24 cellular contexts compared by ENCODE assay signal in genomic region chr2:201242562-201243277, GRCh38. TPM values are rescaled to one million over a fixed set of nuclear protein-coding genes. Genes with fewer than 3 reads are reported as not detected.
DNase-seq lines count a peak whose midpoint lies in the region; ATAC-seq and TF ChIP-seq lines count a peak whose summit lies in the region.
"Had no signal": no experiment of that assay in that cellular context is flagged by ENCODE, and none has a peak within 500 bp of the region (broad histone marks: within the 10 kb centered on the region; RNA-seq: fewer than 3 reads in every experiment).

No MANE protein-coding gene starts in this region.

- H3K9me3 ChIP-seq in CD4-positive, alpha-beta memory T cell (ENCODE audit: control insufficient read depth in 1 of 2, low read length in 2 of 2): no peaks in the 10 kb centered on the region
- no peaks in the 10 kb centered on the region for H3K9me3 ChIP-seq in neutrophil
- H3K9me3 ChIP-seq in gastrocnemius medialis: no peaks in the 10 kb centered on the region
- H3K9me3 ChIP-seq: esophagus squamous epithelium, gastroesophageal sphincter, left lung, ovary had no signal

- H3K27me3 Mint-ChIP-seq in activated T-cell treated with anti-CD3 and anti-CD28 coated beads, Interleukin-2, amount 50 U/mL, for 4 hours (ENCODE audit: low read depth): no peaks in the 10 kb centered on the region
- no peaks in the 10 kb centered on the region for H3K27me3 Mint-ChIP-seq in CD4-positive, alpha-beta memory T cell
- no peaks in the 10 kb centered on the region for H3K27me3 Mint-ChIP-seq in T-cell
- H3K27me3 Mint-ChIP-seq: activated CD4-positive, alpha-beta T cell treated with anti-CD3 and anti-CD28 coated beads, Interleukin-2, amount 10 ng/mL, durations not matched to agents 24 days and 14 days; natural killer cell treated with Interleukin-12 subunit alpha and Interleukin-12 subunit beta and Interleukin-15 and Interleukin-18, amount 100 ng/mL, for 72 hours had no signal

- in situ Hi-C loops in gastrocnemius medialis (cut with MboI; ENCODE audit: low sequenced_read_pairs in 4 of 4): loop anchor here in 2 of 4 donors (5.0 to 25.0 kb wide), 2 partner anchors 120 kb away; partner anchors contain the start of gene FLACC1 (in 1 of the 2)

- no peak for TF ChIP-seq CTCF in neutrophil (IDR thresholded peaks at IDR 0.05)
- TF ChIP-seq CTCF in gastrocnemius medialis (IDR thresholded peaks at IDR 0.05 in 4 of 5, conservative IDR thresholded peaks at IDR 0.05 in 1 of 5): no peak

- H3K36me3 ChIP-seq in CD4-positive, alpha-beta memory T cell (ENCODE audit: insufficient read depth, low read length): peaks cover 5% of the 10 kb centered on the region
- H3K36me3 ChIP-seq in neutrophil (no peaks in the 10 kb centered on the region), gastrocnemius medialis (no peaks in the 10 kb centered on the region)
- H3K36me3 ChIP-seq: gastroesophageal sphincter, left lung, ovary had no signal

- H3K27ac ChIP-seq in CD4-positive, alpha-beta memory T cell (ENCODE audit: low read depth, low read length): no peak overlapping the region
- peak overlapping the region; percentile 69 for H3K27ac ChIP-seq in neutrophil
- no peak overlapping the region for H3K27ac ChIP-seq in gastrocnemius medialis
- H3K27ac ChIP-seq: esophagus squamous epithelium, gastroesophageal sphincter, left lung, ovary had no signal

- CTCF ChIA-PET in CD4-positive, alpha-beta memory T cell (lab: Charles Lee; ENCODE audit: partially characterized antibody): interaction anchor here (0.6 to 1.8 kb wide), 8 partner anchors 9 to 562 kb away, joined by 3 to 11 read pairs (median 3); no protein-coding TSS in a partner anchor
- CTCF ChIA-PET in T-cell (lab: Charles Lee): interaction anchor here (0.6 to 1.6 kb wide), 7 partner anchors 10 to 1303 kb away, joined by 3 to 7 read pairs (median 3); partner anchors contain the start of genes ALS2 (in 1 of the 2), CASP10 (in 1 of the 2) and CASP8 (in 1 of the 2)

- H3K9me3 Mint-ChIP-seq in activated T-cell treated with anti-CD3 and anti-CD28 coated beads, Interleukin-2, amount 50 U/mL, for 4 hours: peaks cover 18% of the 10 kb centered on the region
- peaks cover 0 to 4% (median 0%) of the 10 kb centered on the region in 8 donors for H3K9me3 Mint-ChIP-seq in CD4-positive, alpha-beta memory T cell
- H3K9me3 Mint-ChIP-seq in T-cell: peaks cover 0 to 13% (median 0%) of the 10 kb centered on the region in 3 donors
- H3K9me3 Mint-ChIP-seq: activated CD4-positive, alpha-beta T cell treated with anti-CD3 and anti-CD28 coated beads, Interleukin-2, amount 10 ng/mL, durations not matched to agents 24 days and 14 days; natural killer cell treated with Interleukin-12 subunit alpha and Interleukin-12 subunit beta and Interleukin-15 and Interleukin-18, amount 100 ng/mL, for 72 hours had no signal

- POLR2A ChIA-PET in CD4-positive, alpha-beta memory T cell (lab: Charles Lee; ENCODE audit: partially characterized antibody): interaction anchor here (1.1 to 1.7 kb wide), 4 partner anchors 11 to 121 kb away, joined by 3 to 16 read pairs (median 6); partner anchors contain the start of gene CASP8
- POLR2A ChIA-PET in T-cell (lab: Charles Lee): interaction anchor here (0.6 to 0.9 kb wide), 3 partner anchors 17 to 23 kb away, joined by 3 to 4 read pairs (median 3); partner anchors contain the start of gene CASP8 (in 1 of the 2)

- H3K4me1 Mint-ChIP-seq in activated T-cell treated with anti-CD3 and anti-CD28 coated beads, Interleukin-2, amount 50 U/mL, for 4 hours (ENCODE audit: low read depth): peaks cover 69% of the 10 kb centered on the region
- peaks cover 36 to 73% (median 54%) of the 10 kb centered on the region in 4 donors for H3K4me1 Mint-ChIP-seq in CD4-positive, alpha-beta memory T cell
- H3K4me1 Mint-ChIP-seq in T-cell: peaks cover 67 to 80% (median 69%) of the 10 kb centered on the region in 3 donors

- intact Hi-C loops in CD4-positive, alpha-beta memory T cell (cut with micrococcal nuclease): no loop called here
- intact Hi-C loops in gastrocnemius medialis (cut with DNase I; ENCODE audit: low total_unique reads): no loop called here

- peaks cover 35% of the 10 kb centered on the region for H3K36me3 Mint-ChIP-seq in activated T-cell treated with anti-CD3 and anti-CD28 coated beads, Interleukin-2, amount 50 U/mL, for 4 hours (ENCODE audit: insufficient read depth)
- peaks cover 36 to 44% of the 10 kb centered on the region in 2 donors for H3K36me3 Mint-ChIP-seq in CD4-positive, alpha-beta memory T cell
- peaks cover 45% of the 10 kb centered on the region for H3K36me3 Mint-ChIP-seq in T-cell

- TF ChIP-seq POLR2A in gastrocnemius medialis (IDR thresholded peaks at IDR 0.05): no peak

- no peak overlapping the region for H3K4me3 ChIP-seq in CD4-positive, alpha-beta memory T cell (ENCODE audit: low read length in 2 of 2)
- H3K4me3 ChIP-seq in neutrophil (ENCODE audit: low read depth in 1 of 2, low read length in 1 of 2): peak overlapping the region in 1 of 2 experiments; percentile 2
- no peak overlapping the region for H3K4me3 ChIP-seq in gastrocnemius medialis
- H3K4me3 ChIP-seq: esophagus squamous epithelium, gastroesophageal sphincter, left lung, ovary had no signal

- DNase-seq in activated T-cell treated with anti-CD3 and anti-CD28 coated beads, Interleukin-2, amount 50 U/mL, for 4 hours: no peak
- DNase-seq in activated T-cell treated with anti-CD3 and anti-CD28 coated beads for 4 hours: no peak
- DNase-seq in CD4-positive, alpha-beta memory T cell: no peak
- peak in 1 of 34 experiments; percentile 8 for DNase-seq in T-cell
- DNase-seq in DMS114 treated with DMSO at 0.1 percent for 48 hours (lab: John Stamatoyannopoulos, UW; ENCODE audit: unreplicated experiment): no peak
- no peak for DNase-seq in gastrocnemius medialis
- DNase-seq: activated CD4-positive, alpha-beta T cell treated with anti-CD3 and anti-CD28 coated beads, Interleukin-2, amount 10 ng/mL, durations not matched to agents 24 days and 14 days; activated CD8-positive, alpha-beta memory T cell treated with anti-CD3 and anti-CD28 coated beads, Interleukin-2, amount 50 U/mL, for 48 hours; activated gamma-delta T cell treated with Interleukin-2 at 50 U/mL for 16 hours; amygdala; COR-L47; DMS79 treated with DMSO at 0.1 percent for 48 hours; esophagus squamous epithelium; GOT3; hypothalamus; left lung; NCI-H2081; ovary; stimulated activated CD4-positive, alpha-beta T cell treated with anti-CD3 and anti-CD28 coated beads, Interleukin-2, amount 100 ng/mL, for 48 hours; stimulated activated naive CD8-positive, alpha-beta T cell treated with anti-CD3 and anti-CD28 coated beads, Interleukin-15, Interleukin-2, amounts not matched to agents 100 U/mL and 50 U/mL, for 24 hours had no signal

- H3K27ac Mint-ChIP-seq in CD4-positive, alpha-beta memory T cell: peak overlapping the region in 5 of 7 donors; percentile 28 to 71 (median 58)
- H3K27ac Mint-ChIP-seq in T-cell: peak overlapping the region; percentile 80 to 82
- H3K27ac Mint-ChIP-seq: activated CD4-positive, alpha-beta T cell treated with anti-CD3 and anti-CD28 coated beads, Interleukin-2, amount 10 ng/mL, durations not matched to agents 24 days and 14 days had no signal

- H3K4me3 Mint-ChIP-seq in activated T-cell treated with anti-CD3 and anti-CD28 coated beads, Interleukin-2, amount 50 U/mL, for 4 hours: no peak overlapping the region
- H3K4me3 Mint-ChIP-seq in CD4-positive, alpha-beta memory T cell: no peak overlapping the region
- H3K4me3 Mint-ChIP-seq in T-cell: no peak overlapping the region
- H3K4me3 Mint-ChIP-seq: activated CD4-positive, alpha-beta T cell treated with anti-CD3 and anti-CD28 coated beads, Interleukin-2, amount 10 ng/mL, durations not matched to agents 24 days and 14 days; natural killer cell treated with Interleukin-12 subunit alpha and Interleukin-12 subunit beta and Interleukin-15 and Interleukin-18, amount 100 ng/mL, for 72 hours had no signal

- H3K4me1 ChIP-seq in CD4-positive, alpha-beta memory T cell (ENCODE audit: insufficient read depth, low read length): peaks cover 42% of the 10 kb centered on the region
- H3K4me1 ChIP-seq in neutrophil (ENCODE audit: control insufficient read depth in 1 of 2, insufficient read depth in 1 of 2, low read depth in 1 of 2, low read length in 1 of 2) (peaks cover 43 to 58% of the 10 kb centered on the region in 2 experiments), gastrocnemius medialis (no peaks in the 10 kb centered on the region)
- H3K4me1 ChIP-seq: gastroesophageal sphincter had no signal

- peak; percentile 40 to 58 for ATAC-seq in activated T-cell treated with anti-CD3 and anti-CD28 coated beads, Interleukin-2, amount 50 U/mL, for 4 hours
- ATAC-seq in T-cell (replicated peaks in 1 of 4): peak in 1 of 4 experiments; percentile 45
- no peak for ATAC-seq in gastrocnemius medialis
- ATAC-seq: gastroesophageal sphincter; left lung; natural killer cell treated with Interleukin-12 subunit alpha and Interleukin-12 subunit beta and Interleukin-15 and Interleukin-18, amount 100 ng/mL, for 72 hours; Right ventricle myocardium inferior; stimulated activated naive CD8-positive, alpha-beta T cell treated with anti-CD3 and anti-CD28 coated beads, Interleukin-15, Interleukin-2, amounts not matched to agents 100 U/mL and 50 U/mL, for 24 hours had no signal

- H3K27me3 ChIP-seq in CD4-positive, alpha-beta memory T cell (ENCODE audit: insufficient read depth, low read length): no peaks in the 10 kb centered on the region
- no peaks in the 10 kb centered on the region for H3K27me3 ChIP-seq in neutrophil
- no peaks in the 10 kb centered on the region for H3K27me3 ChIP-seq in gastrocnemius medialis
- H3K27me3 ChIP-seq: esophagus squamous epithelium, gastroesophageal sphincter, left lung, ovary had no signal

RNA-seq across cellular contexts. Expression of gene CASP8, which starts 17.6 kb away (rescaled TPM):
- 10 to 100 TPM; 31.6 to 45.8 (median 36.9) TPM for total RNA-seq in activated T-cell treated with anti-CD3 and anti-CD28 coated beads, Interleukin-2, amount 50 U/mL, for 4 hours
- total RNA-seq in CD4-positive, alpha-beta memory T cell: 100 to 1,000 TPM; 199 to 200 TPM
- 100 to 1,000 TPM in 1 of 2 donors, 10 to 100 TPM in 1; 30.6 to 108 TPM for polyA plus RNA-seq in CD4-positive, alpha-beta memory T cell
- total RNA-seq in T-cell (100 to 1,000 TPM; 116 to 306 (median 255) TPM), gastrocnemius medialis (1 to 10 TPM; 2.3 to 3.5 (median 2.9) TPM)

RNA-seq across cellular contexts. Expression of gene CASP10, which starts 59.8 kb away (rescaled TPM):
- total RNA-seq in activated T-cell treated with anti-CD3 and anti-CD28 coated beads, Interleukin-2, amount 50 U/mL, for 4 hours: 1 to 10 TPM; 3.4 to 4.8 (median 4.4) TPM
- 10 to 100 TPM; 30.6 to 36.6 TPM for total RNA-seq in CD4-positive, alpha-beta memory T cell
- 10 to 100 TPM; 15.3 to 15.5 TPM for polyA plus RNA-seq in CD4-positive, alpha-beta memory T cell
- total RNA-seq in T-cell (10 to 100 TPM; 23.3 to 46.4 (median 29.2) TPM), gastrocnemius medialis (1 to 10 TPM; 2.4 to 7.3 (median 3.6) TPM)

Comparison
In these comparisons a context has a peak if more than half of its experiments do, and no peak if none do; other contexts are left out.
1. ATAC-seq: peak in activated T-cell treated with anti-CD3 and anti-CD28 coated beads, Interleukin-2, amount 50 U/mL, for 4 hours (2 of 2); none in gastrocnemius medialis (0 of 2).
2. RNA of gene CASP8, which starts 17.6 kb away (total RNA-seq): 116 to 306 TPM in T-cell, 199 to 200 TPM in CD4-positive, alpha-beta memory T cell and 31.6 to 45.8 TPM in activated T-cell treated with anti-CD3 and anti-CD28 coated beads, Interleukin-2, amount 50 U/mL, for 4 hours; 2.3 to 3.5 TPM in gastrocnemius medialis; every median in the first group is over 4 times any median in the second.